Comparison of ENCODE assay signal across 1 cellular context in genomic region chrX:53547668-53548067, GRCh38.
TF ChIP-seq lines count a peak whose summit lies in the region.

No MANE protein-coding gene starts in this region.

TF ChIP-seq in GM12878, 131 proteins besides CTCF, POLR2A, EP300 and RAD21:
- TF ChIP-seq CUX1 (IDR thresholded peaks at IDR 0.05; ENCODE audit: insufficient replicate concordance, low read depth, low read length) (no peak), PAX5 (IDR thresholded peaks at IDR 0.05; ENCODE audit: borderline replicate concordance, low read depth, low read length) (no peak), PAX8 (IDR thresholded peaks at IDR 0.05) (no peak), ATF7 (IDR thresholded peaks at IDR 0.05; ENCODE audit: low read depth) (no peak), SP1 (IDR thresholded peaks at IDR 0.05; ENCODE audit: low read depth, low read length) (no peak)
- TF ChIP-seq, protein P1, sequence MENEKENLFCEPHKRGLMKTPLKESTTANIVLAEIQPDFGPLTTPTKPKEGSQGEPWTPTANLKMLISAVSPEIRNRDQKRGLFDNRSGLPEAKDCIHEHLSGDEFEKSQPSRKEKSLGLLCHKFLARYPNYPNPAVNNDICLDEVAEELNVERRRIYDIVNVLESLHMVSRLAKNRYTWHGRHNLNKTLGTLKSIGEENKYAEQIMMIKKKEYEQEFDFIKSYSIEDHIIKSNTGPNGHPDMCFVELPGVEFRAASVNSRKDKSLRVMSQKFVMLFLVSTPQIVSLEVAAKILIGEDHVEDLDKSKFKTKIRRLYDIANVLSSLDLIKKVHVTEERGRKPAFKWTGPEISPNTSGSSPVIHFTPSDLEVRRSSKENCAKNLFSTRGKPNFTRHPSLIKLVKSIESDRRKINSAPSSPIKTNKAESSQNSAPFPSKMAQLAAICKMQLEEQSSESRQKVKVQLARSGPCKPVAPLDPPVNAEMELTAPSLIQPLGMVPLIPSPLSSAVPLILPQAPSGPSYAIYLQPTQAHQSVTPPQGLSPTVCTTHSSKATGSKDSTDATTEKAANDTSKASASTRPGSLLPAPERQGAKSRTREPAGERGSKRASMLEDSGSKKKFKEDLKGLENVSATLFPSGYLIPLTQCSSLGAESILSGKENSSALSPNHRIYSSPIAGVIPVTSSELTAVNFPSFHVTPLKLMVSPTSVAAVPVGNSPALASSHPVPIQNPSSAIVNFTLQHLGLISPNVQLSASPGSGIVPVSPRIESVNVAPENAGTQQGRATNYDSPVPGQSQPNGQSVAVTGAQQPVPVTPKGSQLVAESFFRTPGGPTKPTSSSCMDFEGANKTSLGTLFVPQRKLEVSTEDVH (IDR thresholded peaks at IDR 0.05; ENCODE audit: low read depth, partially characterized antibody): no peak
